ENCODE assay signal across 9 cellular contexts in the genomic region with DNA sequence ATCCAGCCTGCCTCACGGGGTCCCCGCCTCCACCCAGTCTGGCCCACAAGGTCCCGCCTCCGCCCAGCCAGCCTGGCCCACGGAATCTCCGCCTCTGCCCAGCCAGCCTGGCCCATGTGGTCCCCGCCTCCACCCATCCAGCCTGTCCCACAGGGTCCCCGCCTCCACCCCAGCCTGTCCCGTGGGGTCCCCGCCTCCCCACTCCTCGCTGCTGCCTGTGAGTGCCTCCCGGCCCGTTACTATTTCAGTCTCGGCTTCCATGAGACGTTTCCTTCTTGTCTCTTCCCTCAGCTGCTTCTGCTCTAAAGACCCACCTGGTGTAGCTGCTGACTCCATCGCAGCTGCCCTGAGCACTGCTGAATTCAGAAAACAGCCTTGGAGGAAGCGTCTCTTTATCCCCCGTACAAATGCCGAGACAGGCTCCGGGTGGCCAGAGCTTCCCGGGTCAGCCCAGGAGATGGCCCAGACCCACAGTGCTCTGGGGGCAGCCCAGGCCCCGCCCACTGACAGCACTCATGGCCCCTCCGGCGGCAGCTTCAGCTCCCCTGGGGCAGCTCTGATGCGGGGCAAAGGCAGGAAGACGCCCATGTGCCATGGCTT.
DNase-seq lines count a peak whose midpoint lies in the region; ATAC-seq, FAIRE-seq and TF ChIP-seq lines count a peak whose summit lies in the region.
"Had no signal": no experiment of that assay in that cellular context is flagged by ENCODE, and none has a peak within 500 bp of the region (broad histone marks: within the 10 kb centered on the region; RNA-seq: fewer than 3 reads in every experiment).

No MANE protein-coding gene starts in this region.

- H3K9me3 ChIP-seq in GM12878 (replicated peaks; ENCODE audit: control insufficient read depth, insufficient read depth, low read length) = no peaks in the 10 kb centered on the region

- peak overlapping the region; percentile 62 for H2AFZ ChIP-seq in GM12878 (ENCODE audit: control insufficient read depth, low read depth, low read length)

- no peak for DNase-seq in activated naive CD4-positive, alpha-beta T cell treated with anti-CD3 and anti-CD28 coated beads for 36 hours
- no peak for DNase-seq in activated naive CD4-positive, alpha-beta T cell treated with anti-CD3 and anti-CD28 coated beads, Interleukin-2, amount 10 ng/mL, durations not matched to agents 7 days and 5 days
- DNase-seq in GM12878 (ENCODE audit: low read depth, low spot score) (peak; percentile 5), NCI-H187 treated with DMSO at 0.1 percent for 48 hours (lab: John Stamatoyannopoulos, UW) (no peak), ACHN (no peak)
- DNase-seq in activated T-helper 1 cell treated with anti-CD3 and anti-CD28 coated beads, Interleukin-12 subunit alpha, Interleukin-12 subunit beta, Interleukin-2, Interleukin-4 antibody, amounts not matched to agents 30 ng/mL and 10 ng/mL and 1 ng/mL, durations not matched to agents 14 hours and 24 hours and 36 hours (ENCODE audit: low spot score) = no peak

- no peak overlapping the region for H3K4me3 Mint-ChIP-seq in activated naive CD4-positive, alpha-beta T cell treated with anti-CD3 and anti-CD28 coated beads for 36 hours
- no peak overlapping the region for H3K4me3 Mint-ChIP-seq in activated naive CD4-positive, alpha-beta T cell treated with anti-CD3 and anti-CD28 coated beads, Interleukin-2, amount 10 ng/mL, durations not matched to agents 7 days and 5 days
- no peak overlapping the region for H3K4me3 Mint-ChIP-seq in activated T-helper 1 cell treated with anti-CD3 and anti-CD28 coated beads, Interleukin-12 subunit alpha, Interleukin-12 subunit beta, Interleukin-2, Interleukin-4 antibody, amounts not matched to agents 30 ng/mL and 10 ng/mL and 1 ng/mL, durations not matched to agents 14 hours and 24 hours and 36 hours

- 3% methylated on average over 26 of the region's 26 CpGs for WGBS in GM12878 (ENCODE audit: insufficient coverage, insufficient replicate concordance, low lambda C conversion rate, missing lambda C conversion rate)

- H3K4me1 ChIP-seq in GM12878 (ENCODE audit: control insufficient read depth, insufficient read depth, low read length) (peaks cover 32% of the 10 kb centered on the region), rectal smooth muscle tissue (ENCODE audit: control insufficient read depth, insufficient read depth, low read length) (no peaks in the 10 kb centered on the region)

- peak; percentile 66 for FAIRE-seq in GM12878 (lab: Jason Lieb, UNC)

- TF ChIP-seq POLR2A in GM12878 (IDR thresholded peaks at IDR 0.05; ENCODE audit: low read depth, low read length) = peak; percentile 40; the same call in 1 of the 2 replicates

- intact Hi-C loops in activated naive CD4-positive, alpha-beta T cell treated with anti-CD3 and anti-CD28 coated beads for 36 hours (cut with micrococcal nuclease) = no loop called here
- intact Hi-C loops in GM12878 (cut with micrococcal nuclease; ENCODE audit: unreplicated experiment) = loop anchor here (1.0 to 5.0 kb wide), 4 partner anchors 29 to 68 kb away; a partner anchor contains a TSS
- intact Hi-C loops in activated T-helper 1 cell treated with anti-CD3 and anti-CD28 coated beads, Interleukin-12 subunit alpha, Interleukin-12 subunit beta, Interleukin-2, Interleukin-4 antibody, amounts not matched to agents 30 ng/mL and 10 ng/mL and 1 ng/mL, durations not matched to agents 14 hours and 24 hours and 36 hours (cut with micrococcal nuclease) = no loop called here

- ATAC-seq in HG03064 (IDR thresholded peaks at IDR 0.05; ENCODE audit: low read depth, unreplicated experiment) (peak; percentile 86), GM12878 (peak; percentile 90)

- peak overlapping the region; percentile 54 for H3K27ac ChIP-seq in GM12878 (ENCODE audit: control insufficient read depth, insufficient read depth)
- no peak overlapping the region for H3K27ac ChIP-seq in rectal smooth muscle tissue (ENCODE audit: low read depth, low read length)

- no peaks in the 10 kb centered on the region for H3K9me3 Mint-ChIP-seq in activated naive CD4-positive, alpha-beta T cell treated with anti-CD3 and anti-CD28 coated beads for 36 hours
- H3K9me3 Mint-ChIP-seq in activated naive CD4-positive, alpha-beta T cell treated with anti-CD3 and anti-CD28 coated beads, Interleukin-2, amount 10 ng/mL, durations not matched to agents 7 days and 5 days = no peaks in the 10 kb centered on the region
- no peaks in the 10 kb centered on the region for H3K9me3 Mint-ChIP-seq in activated T-helper 1 cell treated with anti-CD3 and anti-CD28 coated beads, Interleukin-12 subunit alpha, Interleukin-12 subunit beta, Interleukin-2, Interleukin-4 antibody, amounts not matched to agents 30 ng/mL and 10 ng/mL and 1 ng/mL, durations not matched to agents 14 hours and 24 hours and 36 hours

- RAD21 ChIA-PET in GM12878 (lab: Charles Lee; ENCODE audit: unreplicated experiment) = interaction anchor here (1.0 to 3.7 kb wide), 11 partner anchors 23 to 159 kb away, joined by 4 to 22 read pairs (median 6); no protein-coding TSS in a partner anchor

- BruUV-seq in GM12878 (replicated peaks; lab: Mats Ljungman, UMichigan) = no TSS peak

- no peaks in the 10 kb centered on the region for H3K79me2 ChIP-seq in GM12878 (ENCODE audit: control insufficient read depth, insufficient read depth, low read length)

- H3K36me3 ChIP-seq in GM12878 (ENCODE audit: control insufficient read depth in 2 of 2, insufficient read depth in 2 of 2, low read length in 1 of 2) = peaks cover 0 to 3% of the 10 kb centered on the region in 2 experiments; a peak in 2 of 4 replicates
- peaks cover 10% of the 10 kb centered on the region for H3K36me3 ChIP-seq in rectal smooth muscle tissue (ENCODE audit: control insufficient read depth, insufficient read depth, low read length)

- H3K4me3 ChIP-seq in GM12878 = peak overlapping the region; percentile 48; the same call in 1 of the 2 replicates
- H3K4me3 ChIP-seq in rectal smooth muscle tissue (ENCODE audit: low read length) = peak overlapping the region; percentile 2
- H3K4me3 ChIP-seq: lung had no signal

- no peaks in the 10 kb centered on the region for H4K20me1 ChIP-seq in GM12878 (ENCODE audit: control insufficient read depth, insufficient read depth)

- SMC1A ChIA-PET in GM12878 (lab: Charles Lee; ENCODE audit: uncharacterized antibody, unreplicated experiment) = interaction anchor here (0.7 to 2.1 kb wide), 15 partner anchors 23 to 159 kb away, joined by 3 to 15 read pairs (median 4); no protein-coding TSS in a partner anchor

- TF ChIP-seq RAD21 in GM12878 (IDR thresholded peaks at IDR 0.05; ENCODE audit: insufficient read depth, low read depth, low read length) = no peak

- no peaks in the 10 kb centered on the region for H3K27me3 ChIP-seq in GM12878 (replicated peaks in 1 of 2; ENCODE audit: control insufficient read depth in 2 of 2, insufficient read depth in 2 of 2, low read length in 1 of 2)
- no peaks in the 10 kb centered on the region for H3K27me3 ChIP-seq in rectal smooth muscle tissue (ENCODE audit: control insufficient read depth, insufficient read depth, low read length)

- H3K27me3 Mint-ChIP-seq in activated naive CD4-positive, alpha-beta T cell treated with anti-CD3 and anti-CD28 coated beads for 36 hours (ENCODE audit: low read depth) = no peaks in the 10 kb centered on the region
- no peaks in the 10 kb centered on the region for H3K27me3 Mint-ChIP-seq in activated naive CD4-positive, alpha-beta T cell treated with anti-CD3 and anti-CD28 coated beads, Interleukin-2, amount 10 ng/mL, durations not matched to agents 7 days and 5 days
- no peaks in the 10 kb centered on the region for H3K27me3 Mint-ChIP-seq in activated T-helper 1 cell treated with anti-CD3 and anti-CD28 coated beads, Interleukin-12 subunit alpha, Interleukin-12 subunit beta, Interleukin-2, Interleukin-4 antibody, amounts not matched to agents 30 ng/mL and 10 ng/mL and 1 ng/mL, durations not matched to agents 14 hours and 24 hours and 36 hours (ENCODE audit: insufficient read depth)

- H3K27ac Mint-ChIP-seq in activated naive CD4-positive, alpha-beta T cell treated with anti-CD3 and anti-CD28 coated beads for 36 hours = peak overlapping the region; percentile 69
- H3K27ac Mint-ChIP-seq in activated naive CD4-positive, alpha-beta T cell treated with anti-CD3 and anti-CD28 coated beads, Interleukin-2, amount 10 ng/mL, durations not matched to agents 7 days and 5 days = no peak overlapping the region
- H3K27ac Mint-ChIP-seq in activated T-helper 1 cell treated with anti-CD3 and anti-CD28 coated beads, Interleukin-12 subunit alpha, Interleukin-12 subunit beta, Interleukin-2, Interleukin-4 antibody, amounts not matched to agents 30 ng/mL and 10 ng/mL and 1 ng/mL, durations not matched to agents 14 hours and 24 hours and 36 hours = no peak overlapping the region

- TF ChIP-seq EP300 in GM12878 (IDR thresholded peaks at IDR 0.05; ENCODE audit: borderline replicate concordance in 1 of 2, control insufficient read depth in 1 of 2, low read depth in 2 of 2, low read length in 2 of 2) = no peak

- peaks cover 35% of the 10 kb centered on the region for H3K36me3 Mint-ChIP-seq in activated naive CD4-positive, alpha-beta T cell treated with anti-CD3 and anti-CD28 coated beads for 36 hours (ENCODE audit: low read depth)
- H3K36me3 Mint-ChIP-seq in activated naive CD4-positive, alpha-beta T cell treated with anti-CD3 and anti-CD28 coated beads, Interleukin-2, amount 10 ng/mL, durations not matched to agents 7 days and 5 days = peaks cover 28% of the 10 kb centered on the region
- H3K36me3 Mint-ChIP-seq in activated T-helper 1 cell treated with anti-CD3 and anti-CD28 coated beads, Interleukin-12 subunit alpha, Interleukin-12 subunit beta, Interleukin-2, Interleukin-4 antibody, amounts not matched to agents 30 ng/mL and 10 ng/mL and 1 ng/mL, durations not matched to agents 14 hours and 24 hours and 36 hours (ENCODE audit: low read depth) = peaks cover 20% of the 10 kb centered on the region

- H3K4me1 Mint-ChIP-seq in activated naive CD4-positive, alpha-beta T cell treated with anti-CD3 and anti-CD28 coated beads for 36 hours (ENCODE audit: low read depth) = peaks cover 8% of the 10 kb centered on the region
- peaks cover 4% of the 10 kb centered on the region for H3K4me1 Mint-ChIP-seq in activated naive CD4-positive, alpha-beta T cell treated with anti-CD3 and anti-CD28 coated beads, Interleukin-2, amount 10 ng/mL, durations not matched to agents 7 days and 5 days
- no peaks in the 10 kb centered on the region for H3K4me1 Mint-ChIP-seq in activated T-helper 1 cell treated with anti-CD3 and anti-CD28 coated beads, Interleukin-12 subunit alpha, Interleukin-12 subunit beta, Interleukin-2, Interleukin-4 antibody, amounts not matched to agents 30 ng/mL and 10 ng/mL and 1 ng/mL, durations not matched to agents 14 hours and 24 hours and 36 hours (ENCODE audit: low read depth)

- H3K4me2 ChIP-seq in GM12878 (ENCODE audit: control insufficient read depth, insufficient read depth) = peak overlapping the region; percentile 85

- TF ChIP-seq CTCF in GM12878 (IDR thresholded peaks at IDR 0.05 in 2 of 3, conservative IDR thresholded peaks at IDR 0.05 in 1 of 3; ENCODE audit: control insufficient read depth in 2 of 3, extremely low read depth in 1 of 3, insufficient read depth in 1 of 3, low read depth in 3 of 3, low read length in 3 of 3) = no peak

- CTCF ChIA-PET in activated naive CD4-positive, alpha-beta T cell treated with anti-CD3 and anti-CD28 coated beads for 36 hours (lab: Charles Lee) = no interaction called here
- CTCF ChIA-PET in activated naive CD4-positive, alpha-beta T cell treated with anti-CD3 and anti-CD28 coated beads, Interleukin-2, amount 10 ng/mL, durations not matched to agents 7 days and 5 days (lab: Charles Lee) = no interaction called here
- CTCF ChIA-PET in GM12878 (lab: Yijun Ruan, JAX) = interaction anchor here (0.8 to 2.1 kb wide), 7 partner anchors 27 to 69 kb away, joined by 3 to 10 read pairs (median 4); no protein-coding TSS in a partner anchor

- POLR2A ChIA-PET in GM12878 (lab: Charles Lee) = interaction anchor here (0.6 to 2.1 kb wide), 7 partner anchors 30 to 67 kb away, joined by 3 to 12 read pairs (median 4); no protein-coding TSS in a partner anchor

- in situ Hi-C loops in GM12878 (cut with MboI) (loop anchor here (5.0 kb wide), 1 partner anchor 37 kb away; no protein-coding TSS in a partner anchor), ACHN (cut with HindIII; ENCODE audit: low pct_ligation_motif_present, low pct_unique_long_range_greater_than_20kb, low sequenced_read_pairs) (no loop called here)

- H3K9ac ChIP-seq in GM12878 (ENCODE audit: control insufficient read depth, insufficient read depth, low read length) (peak overlapping the region; percentile 51), rectal smooth muscle tissue (ENCODE audit: low read length) (no peak overlapping the region)
